ENCODE assay signal across 19 cellular contexts in the genomic region with DNA sequence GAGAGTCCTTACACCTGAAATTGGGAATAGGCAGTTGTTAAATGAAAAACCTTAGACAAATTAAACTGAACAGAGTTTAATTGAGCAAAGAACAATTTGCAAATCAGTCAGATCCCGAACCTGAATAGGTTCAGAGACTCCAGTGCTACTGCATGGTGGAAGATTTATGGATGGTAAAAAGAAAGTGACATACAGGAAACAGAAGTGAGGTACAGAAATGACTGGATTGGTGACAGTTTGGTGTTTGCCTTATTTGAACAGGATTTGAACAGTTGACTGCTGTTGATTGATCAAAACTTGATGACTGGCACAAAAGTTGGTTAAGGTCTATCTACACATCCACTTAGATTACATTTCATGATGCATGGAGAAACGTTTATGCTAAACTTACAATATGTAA.
"Had no signal": no experiment of that assay in that cellular context is flagged by ENCODE, and none has a peak within 500 bp of the region (broad histone marks: within the 10 kb centered on the region; RNA-seq: fewer than 3 reads in every experiment).

No MANE protein-coding gene starts in this region.

- H3K4me2 ChIP-seq: smooth muscle cell had no signal

- H3K27ac ChIP-seq: epithelial cell of prostate, gastroesophageal sphincter, left lung, suprapubic skin had no signal

- H3K36me3 ChIP-seq: gastroesophageal sphincter, left lung, suprapubic skin had no signal

- H3K4me3 ChIP-seq: gastroesophageal sphincter, left lung, smooth muscle cell, suprapubic skin had no signal

- H3K27me3 ChIP-seq: gastroesophageal sphincter, left lung, suprapubic skin had no signal

- H3K27me3 Mint-ChIP-seq: central memory CD8-positive, alpha-beta T cell; progenitor cell of endocrine pancreas; stimulated activated naive B cell treated with anti-CD40 and anti-IgM and Interleukin-4, amounts not matched to agents 10 μg/mL and 1 μg/mL and 100 μg/mL, for 72 hours had no signal

- DNase-seq: activated CD4-positive, alpha-beta T cell treated with anti-CD3 and anti-CD28 coated beads, Interleukin-2, amount 50 U/mL, for 1 hour; activated T-cell treated with anti-CD3 and anti-CD28 coated beads, Interleukin-2, amount 50 U/mL, for 1 hour; amygdala; cortex of kidney; effector memory CD4-positive, alpha-beta T cell; islet precursor cell; left lung; natural killer cell; occipital lobe; right cardiac atrium; stimulated activated naive B cell treated with anti-CD40 and anti-IgM and Interleukin-4, amounts not matched to agents 10 μg/mL and 1 μg/mL and 100 μg/mL, for 72 hours had no signal

- H3K4me3 Mint-ChIP-seq: brain; central memory CD8-positive, alpha-beta T cell; natural killer cell; stimulated activated naive B cell treated with anti-CD40 and anti-IgM and Interleukin-4, amounts not matched to agents 10 μg/mL and 1 μg/mL and 100 μg/mL, for 72 hours had no signal

- H3K4me1 ChIP-seq: gastroesophageal sphincter, left lung, suprapubic skin had no signal

- H3K9me3 ChIP-seq: gastroesophageal sphincter, left lung, suprapubic skin had no signal

- H3K9me3 Mint-ChIP-seq: brain; stimulated activated naive B cell treated with anti-CD40 and anti-IgM and Interleukin-4, amounts not matched to agents 10 μg/mL and 1 μg/mL and 100 μg/mL, for 72 hours had no signal

- ATAC-seq: gastroesophageal sphincter; left lung; natural killer cell; right cardiac atrium; stimulated activated naive B cell treated with anti-CD40 and anti-IgM and Interleukin-4, amounts not matched to agents 10 μg/mL and 1 μg/mL and 100 μg/mL, for 72 hours had no signal

- H3K27ac Mint-ChIP-seq: activated naive CD4-positive, alpha-beta T cell treated with anti-CD3 and anti-CD28 coated beads, Interleukin-2, amount 50 U/mL, for 72 hours; brain; natural killer cell; progenitor cell of endocrine pancreas; stimulated activated naive B cell treated with anti-CD40 and anti-IgM and Interleukin-4, amounts not matched to agents 10 μg/mL and 1 μg/mL and 100 μg/mL, for 72 hours had no signal

- H3K4me1 Mint-ChIP-seq: brain; central memory CD8-positive, alpha-beta T cell; natural killer cell; stimulated activated naive B cell treated with anti-CD40 and anti-IgM and Interleukin-4, amounts not matched to agents 10 μg/mL and 1 μg/mL and 100 μg/mL, for 72 hours had no signal
